In genomic region chr4:109977854-109978501, GRCh38 we compare ENCODE assay signal across 8 cellular contexts.
DNase-seq lines count a peak whose midpoint lies in the region; ATAC-seq, FAIRE-seq and TF ChIP-seq lines count a peak whose summit lies in the region.

No MANE protein-coding gene starts in this region.

- no peak overlapping the region for H2AK5ac ChIP-seq in neuronal stem cell (ENCODE audit: low read depth, low read length)

- H3K9ac ChIP-seq in kidney (ENCODE audit: low read length in 2 of 2) (no peak overlapping the region), neuronal stem cell (ENCODE audit: low read depth, low read length, poor library complexity) (no peak overlapping the region)

- TF ChIP-seq CTCF in Caco-2 (IDR thresholded peaks at IDR 0.05; ENCODE audit: insufficient read depth in 1 of 2, low read depth in 1 of 2, low read length in 1 of 2, severe bottlenecking in 1 of 2, unreplicated experiment in 1 of 2) (peak; percentile 48 to 56), LNCAP (IDR thresholded peaks at IDR 0.05) (peak; percentile 71), kidney (IDR thresholded peaks at IDR 0.05; ENCODE audit: borderline replicate concordance, extremely low read depth, insufficient read depth) (peak; percentile 47), lower leg skin (IDR thresholded peaks at IDR 0.05) (no peak)

- peak; percentile 89 for FAIRE-seq in kidney (lab: Jason Lieb, UNC)

- no peak overlapping the region for H2BK12ac ChIP-seq in neuronal stem cell (ENCODE audit: low read length)

- H3K9me3 Mint-ChIP-seq in Caco-2 (ENCODE audit: unreplicated experiment): no peaks in the 10 kb centered on the region

- DNase-seq in Caco-2 (no peak), amniotic stem cell (lab: John Stamatoyannopoulos, UW) (peak; percentile 32), kidney (no peak), mucosa of gallbladder (ENCODE audit: low spot score) (no peak), lower leg skin (ENCODE audit: low spot score in 2 of 2) (no peak), neuronal stem cell (ENCODE audit: low spot score) (no peak)

- H4K91ac ChIP-seq in neuronal stem cell (ENCODE audit: low read depth, low read length, poor library complexity): no peak overlapping the region

- H3K18ac ChIP-seq in neuronal stem cell (ENCODE audit: low read length): no peak overlapping the region

- H3K4ac ChIP-seq in neuronal stem cell (ENCODE audit: low read length): no peak overlapping the region

- H3K36me3 ChIP-seq in Caco-2 (ENCODE audit: control insufficient read depth, insufficient read depth, low read length) (no peaks in the 10 kb centered on the region), kidney (ENCODE audit: control insufficient read depth in 1 of 2, insufficient read depth in 2 of 2, low read length in 2 of 2) (no peaks in the 10 kb centered on the region), neuronal stem cell (replicated peaks in 1 of 2; ENCODE audit: control insufficient read depth in 2 of 2, insufficient read depth in 2 of 2, low read length in 2 of 2) (no peaks in the 10 kb centered on the region)

- H3K79me1 ChIP-seq in neuronal stem cell (ENCODE audit: low read depth, low read length): no peaks in the 10 kb centered on the region

- H3K36me3 Mint-ChIP-seq in Caco-2 (ENCODE audit: insufficient read depth, unreplicated experiment): no peaks in the 10 kb centered on the region

- H3K4me2 ChIP-seq in neuronal stem cell (ENCODE audit: insufficient read depth, low read length, poor library complexity, severe bottlenecking): no peak overlapping the region

- no peak overlapping the region for H3K14ac ChIP-seq in neuronal stem cell (ENCODE audit: low read length)

- peaks cover 13% of the 10 kb centered on the region for H3K4me1 Mint-ChIP-seq in Caco-2 (ENCODE audit: low read depth, unreplicated experiment)

- CTCF ChIA-PET in Caco-2 (lab: Charles Lee): interaction anchor here (1.5 kb wide), 1 partner anchor 32 kb away, joined by 3 read pairs; no protein-coding TSS in a partner anchor

- no peak overlapping the region for H2AFZ ChIP-seq in neuronal stem cell (ENCODE audit: low read length)

- no peak overlapping the region for H2BK5ac ChIP-seq in neuronal stem cell (ENCODE audit: low read length)

- no TSS peak for BruUV-seq in Caco-2 (replicated peaks; lab: Mats Ljungman, UMichigan)

- H3K23ac ChIP-seq in neuronal stem cell (ENCODE audit: low read depth, low read length, poor library complexity): no peak overlapping the region

- H3K27ac ChIP-seq in kidney (ENCODE audit: low read depth in 2 of 2, low read length in 2 of 2): no peak overlapping the region
- no peak overlapping the region for H3K27ac ChIP-seq in neuronal stem cell (replicated peaks; ENCODE audit: low read length)

- H2BK120ac ChIP-seq in neuronal stem cell (ENCODE audit: low read depth, low read length): no peak overlapping the region

- TF ChIP-seq POLR2A in lower leg skin (IDR thresholded peaks at IDR 0.05): no peak

- POLR2A ChIA-PET in Caco-2 (lab: Charles Lee): no interaction called here

- intact Hi-C loops in Caco-2 (cut with micrococcal nuclease; ENCODE audit: unreplicated experiment): loop anchor here (1.0 to 5.0 kb wide), 3 partner anchors 151 to 555 kb away; partner anchors contain the start of gene RRH
- intact Hi-C loops in kidney (cut with DNase I): no loop called here
- intact Hi-C loops in lower leg skin (cut with DNase I; ENCODE audit: low total_unique reads): loop anchor here (5.0 kb wide), 1 partner anchor 551 kb away; no protein-coding TSS in a partner anchor

- H3K4me3 Mint-ChIP-seq in Caco-2 (ENCODE audit: unreplicated experiment): no peak overlapping the region

- H3K27ac Mint-ChIP-seq in Caco-2 (ENCODE audit: unreplicated experiment): no peak overlapping the region

- peaks cover 20% of the 10 kb centered on the region; the same call in 1 of the 2 replicates for H3K4me1 ChIP-seq in Caco-2
- H3K4me1 ChIP-seq in kidney (ENCODE audit: control insufficient read depth in 1 of 2, insufficient read depth in 1 of 2, low read depth in 1 of 2, low read length in 2 of 2): no peaks in the 10 kb centered on the region
- peaks cover 7 to 10% of the 10 kb centered on the region in 2 donors for H3K4me1 ChIP-seq in neuronal stem cell (ENCODE audit: control insufficient read depth in 2 of 2, insufficient read depth in 1 of 2, low read depth in 1 of 2, low read length in 2 of 2)

- no peak overlapping the region for H3K4me3 ChIP-seq in Caco-2 (ENCODE audit: low read depth, low read length)
- H3K4me3 ChIP-seq in kidney (ENCODE audit: low read length in 2 of 2): no peak overlapping the region
- no peak overlapping the region for H3K4me3 ChIP-seq in lower leg skin (ENCODE audit: low read depth, poor library complexity, severe bottlenecking)
- no peak overlapping the region for H3K4me3 ChIP-seq in neuronal stem cell (ENCODE audit: low read length in 2 of 2)

- 70 to 81% methylated on average over 2 of the region's 2 CpGs for WGBS in lower leg skin, 2 donors
- WGBS in neuronal stem cell (ENCODE audit: extremely low coverage in 2 of 2, insufficient read length in 2 of 2, insufficient replicate concordance in 1 of 2), 2 donors: no CpG with 5 or more reads among the region's 2 CpGs

- no peak overlapping the region for H2BK15ac ChIP-seq in neuronal stem cell (ENCODE audit: low read length)

- H3K27me3 Mint-ChIP-seq in Caco-2 (ENCODE audit: insufficient read depth, unreplicated experiment): no peaks in the 10 kb centered on the region

- no peaks in the 10 kb centered on the region for H3K27me3 ChIP-seq in Caco-2 (replicated peaks; ENCODE audit: control insufficient read depth, insufficient read depth, low read length)
- H3K27me3 ChIP-seq in neuronal stem cell (ENCODE audit: control insufficient read depth in 3 of 3, insufficient read depth in 3 of 3, low read depth in 1 of 3, low read length in 3 of 3): no peaks in the 10 kb centered on the region

- H3K9me3 ChIP-seq in Caco-2: no peaks in the 10 kb centered on the region
- no peaks in the 10 kb centered on the region for H3K9me3 ChIP-seq in kidney (ENCODE audit: control insufficient read depth in 1 of 2, low read length in 2 of 2)
- H3K9me3 ChIP-seq in neuronal stem cell (replicated peaks in 1 of 2; ENCODE audit: control insufficient read depth in 2 of 2, insufficient read depth in 1 of 2, low read depth in 1 of 2, low read length in 2 of 2): no peaks in the 10 kb centered on the region

- H4K8ac ChIP-seq in neuronal stem cell (ENCODE audit: low read depth, low read length): no peak overlapping the region

- ATAC-seq in GM21529 (IDR thresholded peaks at IDR 0.05; ENCODE audit: unreplicated experiment): no peak

Comparison
In these comparisons a context has a peak if more than half of its experiments do, and no peak if none do; other contexts are left out.
1. CTCF ChIP-seq: peak in Caco-2 (2 of 2), LNCAP (single experiment) and kidney (single experiment); none in lower leg skin (0 of 3).